1 cellular context compared by ENCODE assay signal in the genomic region with DNA sequence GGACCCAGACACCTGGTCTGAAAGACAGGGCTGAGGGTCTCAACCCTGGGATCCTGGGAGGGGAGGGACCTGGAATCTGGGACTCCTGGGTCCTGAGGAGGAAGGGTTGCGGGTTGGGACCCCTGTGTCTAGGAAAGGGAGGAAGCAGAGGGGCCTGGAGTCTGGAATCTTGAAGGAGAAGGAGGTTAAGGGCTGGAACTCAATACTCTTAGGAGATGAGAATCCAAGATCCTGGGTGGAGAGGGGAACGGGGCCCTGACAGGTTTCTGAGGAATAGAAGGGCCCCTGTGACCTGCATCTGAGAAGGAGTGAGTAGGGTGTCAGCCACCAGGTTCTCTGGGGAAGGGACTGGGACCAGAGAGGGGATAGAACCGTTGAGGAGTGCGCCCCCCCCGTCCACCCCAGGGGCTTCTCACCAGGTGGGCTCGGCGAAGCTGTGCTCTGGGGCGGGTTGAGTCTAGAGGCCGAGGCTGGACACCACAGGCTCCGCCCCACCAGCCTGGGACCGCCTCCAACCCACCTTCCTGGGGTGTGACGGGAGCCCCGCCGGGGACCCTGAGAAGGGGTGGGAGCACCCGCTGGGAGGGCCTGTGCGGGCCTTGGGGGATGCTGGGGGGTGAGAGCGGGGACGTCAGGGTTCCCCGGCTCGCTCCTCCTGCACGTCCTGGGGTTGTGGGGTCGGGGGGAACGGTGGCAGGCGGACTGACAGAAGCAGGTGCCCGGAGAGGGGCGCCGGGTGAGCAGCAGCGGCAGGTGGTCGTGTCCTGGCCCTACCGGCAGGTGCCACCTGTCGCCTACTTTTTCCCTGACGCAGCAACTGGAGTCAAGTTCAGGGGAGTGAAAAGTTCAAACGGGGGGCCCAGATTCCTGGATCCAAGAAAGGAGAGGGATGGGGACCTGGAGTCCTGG.
TF ChIP-seq lines count a peak whose summit lies in the region.

A gene with protein sequence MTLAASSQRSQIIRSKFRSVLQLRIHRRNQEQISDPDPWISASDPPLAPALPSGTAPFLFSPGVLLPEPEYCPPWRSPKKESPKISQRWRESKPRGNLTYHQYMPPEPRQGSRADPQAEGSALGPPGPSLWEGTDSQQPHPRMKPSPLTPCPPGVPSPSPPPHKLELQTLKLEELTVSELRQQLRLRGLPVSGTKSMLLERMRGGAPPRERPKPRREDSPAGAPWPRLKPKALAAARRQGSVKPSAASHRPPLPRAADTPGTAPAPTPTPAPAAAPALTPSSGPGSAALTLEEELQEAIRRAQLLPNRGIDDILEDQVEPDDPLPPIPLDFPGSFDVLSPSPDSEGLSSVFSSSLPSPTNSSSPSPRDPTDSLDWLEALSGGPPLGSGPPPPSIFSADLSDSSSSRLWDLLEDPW (minus strand): TSS at position 463 of the 909 bp plus-strand sequence. CDS start 694 bp downstream, outside the sequence.

TF ChIP-seq in HepG2, 621 proteins besides CTCF, POLR2A, EP300 and RAD21 (continued from another document and continues in another):
- TF ChIP-seq, protein P1, sequence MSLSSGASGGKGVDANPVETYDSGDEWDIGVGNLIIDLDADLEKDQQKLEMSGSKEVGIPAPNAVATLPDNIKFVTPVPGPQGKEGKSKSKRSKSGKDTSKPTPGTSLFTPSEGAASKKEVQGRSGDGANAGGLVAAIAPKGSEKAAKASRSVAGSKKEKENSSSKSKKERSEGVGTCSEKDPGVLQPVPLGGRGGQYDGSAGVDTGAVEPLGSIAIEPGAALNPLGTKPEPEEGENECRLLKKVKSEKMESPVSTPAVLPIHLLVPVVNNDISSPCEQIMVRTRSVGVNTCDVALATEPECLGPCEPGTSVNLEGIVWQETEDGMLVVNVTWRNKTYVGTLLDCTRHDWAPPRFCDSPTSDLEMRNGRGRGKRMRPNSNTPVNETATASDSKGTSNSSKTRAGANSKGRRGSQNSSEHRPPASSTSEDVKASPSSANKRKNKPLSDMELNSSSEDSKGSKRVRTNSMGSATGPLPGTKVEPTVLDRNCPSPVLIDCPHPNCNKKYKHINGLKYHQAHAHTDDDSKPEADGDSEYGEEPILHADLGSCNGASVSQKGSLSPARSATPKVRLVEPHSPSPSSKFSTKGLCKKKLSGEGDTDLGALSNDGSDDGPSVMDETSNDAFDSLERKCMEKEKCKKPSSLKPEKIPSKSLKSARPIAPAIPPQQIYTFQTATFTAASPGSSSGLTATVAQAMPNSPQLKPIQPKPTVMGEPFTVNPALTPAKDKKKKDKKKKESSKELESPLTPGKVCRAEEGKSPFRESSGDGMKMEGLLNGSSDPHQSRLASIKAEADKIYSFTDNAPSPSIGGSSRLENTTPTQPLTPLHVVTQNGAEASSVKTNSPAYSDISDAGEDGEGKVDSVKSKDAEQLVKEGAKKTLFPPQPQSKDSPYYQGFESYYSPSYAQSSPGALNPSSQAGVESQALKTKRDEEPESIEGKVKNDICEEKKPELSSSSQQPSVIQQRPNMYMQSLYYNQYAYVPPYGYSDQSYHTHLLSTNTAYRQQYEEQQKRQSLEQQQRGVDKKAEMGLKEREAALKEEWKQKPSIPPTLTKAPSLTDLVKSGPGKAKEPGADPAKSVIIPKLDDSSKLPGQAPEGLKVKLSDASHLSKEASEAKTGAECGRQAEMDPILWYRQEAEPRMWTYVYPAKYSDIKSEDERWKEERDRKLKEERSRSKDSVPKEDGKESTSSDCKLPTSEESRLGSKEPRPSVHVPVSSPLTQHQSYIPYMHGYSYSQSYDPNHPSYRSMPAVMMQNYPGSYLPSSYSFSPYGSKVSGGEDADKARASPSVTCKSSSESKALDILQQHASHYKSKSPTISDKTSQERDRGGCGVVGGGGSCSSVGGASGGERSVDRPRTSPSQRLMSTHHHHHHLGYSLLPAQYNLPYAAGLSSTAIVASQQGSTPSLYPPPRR (CRISPR knock-in tag; IDR thresholded peaks at IDR 0.05; ENCODE audit: borderline replicate concordance), result peak; percentile 25; the same call in 1 of the 2 replicates
- TF ChIP-seq, protein P2, sequence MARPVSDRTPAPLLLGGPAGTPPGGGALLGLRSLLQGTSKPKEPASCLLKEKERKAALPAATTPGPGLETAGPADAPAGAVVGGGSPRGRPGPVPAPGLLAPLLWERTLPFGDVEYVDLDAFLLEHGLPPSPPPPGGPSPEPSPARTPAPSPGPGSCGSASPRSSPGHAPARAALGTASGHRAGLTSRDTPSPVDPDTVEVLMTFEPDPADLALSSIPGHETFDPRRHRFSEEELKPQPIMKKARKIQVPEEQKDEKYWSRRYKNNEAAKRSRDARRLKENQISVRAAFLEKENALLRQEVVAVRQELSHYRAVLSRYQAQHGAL (CRISPR knock-in tag; IDR thresholded peaks at IDR 0.05; ENCODE audit: not compliant biosample characterization), result no peak
- TF ChIP-seq ZNF18 (CRISPR knock-in tag; IDR thresholded peaks at IDR 0.05; ENCODE audit: insufficient replicate concordance) (peak; percentile 51), POLR2AphosphoS5 (IDR thresholded peaks at IDR 0.05; ENCODE audit: low read depth, low read length) (no peak), KAT7 (CRISPR knock-in tag; IDR thresholded peaks at IDR 0.05; ENCODE audit: borderline replicate concordance) (0 out of 2 replicates have a peak, but pooled peaks have one; percentile 35), NR2F6 (IDR thresholded peaks at IDR 0.05) (no peak), NR2F6 (CRISPR knock-in tag; IDR thresholded peaks at IDR 0.05) (no peak), ZNF343 (CRISPR knock-in tag; IDR thresholded peaks at IDR 0.05) (0 out of 2 replicates have a peak, but pooled peaks have one; percentile 44), ZNF564 (CRISPR knock-in tag; IDR thresholded peaks at IDR 0.05) (0 out of 2 replicates have a peak, but pooled peaks have one; percentile 40), ZNF383 (CRISPR knock-in tag; IDR thresholded peaks at IDR 0.05; ENCODE audit: borderline replicate concordance) (0 out of 2 replicates have a peak, but pooled peaks have one; percentile 23), BCL6 (CRISPR knock-in tag; IDR thresholded peaks at IDR 0.05) (peak; percentile 12; the same call in 1 of the 2 replicates), ZNF431 (CRISPR knock-in tag; IDR thresholded peaks at IDR 0.05; ENCODE audit: borderline replicate concordance, low read depth) (0 out of 2 replicates have a peak, but pooled peaks have one; percentile 8), ZBTB43 (CRISPR knock-in tag; conservative IDR thresholded peaks at IDR 0.05) (no peak), KDM5A (IDR thresholded peaks at IDR 0.05; ENCODE audit: borderline replicate concordance, low read length) (no peak), ASH2L (IDR thresholded peaks at IDR 0.05; ENCODE audit: insufficient read length, low read depth, low read length) (no peak), CERS6 (CRISPR knock-in tag; IDR thresholded peaks at IDR 0.05) (no peak), ZNF562 (CRISPR knock-in tag; IDR thresholded peaks at IDR 0.05; ENCODE audit: borderline replicate concordance) (no peak), JDP2 (CRISPR knock-in tag; IDR thresholded peaks at IDR 0.05; ENCODE audit: borderline replicate concordance) (no peak), ZNF605 (CRISPR knock-in tag; IDR thresholded peaks at IDR 0.05) (no peak), SP2 (CRISPR knock-in tag; IDR thresholded peaks at IDR 0.05) (no peak), ZNF616 (CRISPR knock-in tag; IDR thresholded peaks at IDR 0.05; ENCODE audit: low read depth) (no peak), ZNF709 (CRISPR knock-in tag; IDR thresholded peaks at IDR 0.05) (0 out of 2 replicates have a peak, but pooled peaks have one; percentile 2), PAWR (CRISPR knock-in tag; IDR thresholded peaks at IDR 0.05; ENCODE audit: borderline replicate concordance) (no peak), MATR3 (CRISPR knock-in tag; IDR thresholded peaks at IDR 0.05) (no peak), RBFOX2 (IDR thresholded peaks at IDR 0.05; ENCODE audit: low read depth, low read length) (peak; percentile 48), ZBTB7B (CRISPR knock-in tag; IDR thresholded peaks at IDR 0.05) (0 out of 2 replicates have a peak, but pooled peaks have one; percentile 49), ZNF430 (CRISPR knock-in tag; IDR thresholded peaks at IDR 0.05) (no peak), SNAPC2 (CRISPR knock-in tag; IDR thresholded peaks at IDR 0.05) (no peak; the same call in 1 of the 2 replicates), ZNF788 (CRISPR knock-in tag; IDR thresholded peaks at IDR 0.05; ENCODE audit: borderline replicate concordance) (no peak), ZNF468 (CRISPR knock-in tag; IDR thresholded peaks at IDR 0.05) (0 out of 2 replicates have a peak, but pooled peaks have one; percentile 32), ZNF670 (CRISPR knock-in tag; IDR thresholded peaks at IDR 0.05; ENCODE audit: borderline replicate concordance) (0 out of 2 replicates have a peak, but pooled peaks have one; percentile 6), ZNF691 (CRISPR knock-in tag; IDR thresholded peaks at IDR 0.05; ENCODE audit: borderline replicate concordance, low read depth) (peak; percentile 37; the same call in 1 of the 2 replicates), CENPBD1 (CRISPR knock-in tag; IDR thresholded peaks at IDR 0.05; ENCODE audit: borderline replicate concordance, low read depth) (0 out of 2 replicates have a peak, but pooled peaks have one; percentile 59)
- TF ChIP-seq, protein P3, sequence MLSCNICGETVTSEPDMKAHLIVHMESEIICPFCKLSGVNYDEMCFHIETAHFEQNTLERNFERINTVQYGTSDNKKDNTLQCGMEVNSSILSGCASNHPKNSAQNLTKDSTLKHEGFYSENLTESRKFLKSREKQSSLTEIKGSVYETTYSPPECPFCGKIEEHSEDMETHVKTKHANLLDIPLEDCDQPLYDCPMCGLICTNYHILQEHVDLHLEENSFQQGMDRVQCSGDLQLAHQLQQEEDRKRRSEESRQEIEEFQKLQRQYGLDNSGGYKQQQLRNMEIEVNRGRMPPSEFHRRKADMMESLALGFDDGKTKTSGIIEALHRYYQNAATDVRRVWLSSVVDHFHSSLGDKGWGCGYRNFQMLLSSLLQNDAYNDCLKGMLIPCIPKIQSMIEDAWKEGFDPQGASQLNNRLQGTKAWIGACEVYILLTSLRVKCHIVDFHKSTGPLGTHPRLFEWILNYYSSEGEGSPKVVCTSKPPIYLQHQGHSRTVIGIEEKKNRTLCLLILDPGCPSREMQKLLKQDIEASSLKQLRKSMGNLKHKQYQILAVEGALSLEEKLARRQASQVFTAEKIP (CRISPR knock-in tag; IDR thresholded peaks at IDR 0.05; ENCODE audit: borderline replicate concordance), result no peak
- TF ChIP-seq, protein P4, sequence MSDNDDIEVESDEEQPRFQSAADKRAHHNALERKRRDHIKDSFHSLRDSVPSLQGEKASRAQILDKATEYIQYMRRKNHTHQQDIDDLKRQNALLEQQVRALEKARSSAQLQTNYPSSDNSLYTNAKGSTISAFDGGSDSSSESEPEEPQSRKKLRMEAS (IDR thresholded peaks at IDR 0.05), result peak; percentile 41
- TF ChIP-seq, protein P5, sequence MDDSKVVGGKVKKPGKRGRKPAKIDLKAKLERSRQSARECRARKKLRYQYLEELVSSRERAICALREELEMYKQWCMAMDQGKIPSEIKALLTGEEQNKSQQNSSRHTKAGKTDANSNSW (CRISPR knock-in tag; IDR thresholded peaks at IDR 0.05; ENCODE audit: borderline replicate concordance), result no peak
- TF ChIP-seq, protein P6, sequence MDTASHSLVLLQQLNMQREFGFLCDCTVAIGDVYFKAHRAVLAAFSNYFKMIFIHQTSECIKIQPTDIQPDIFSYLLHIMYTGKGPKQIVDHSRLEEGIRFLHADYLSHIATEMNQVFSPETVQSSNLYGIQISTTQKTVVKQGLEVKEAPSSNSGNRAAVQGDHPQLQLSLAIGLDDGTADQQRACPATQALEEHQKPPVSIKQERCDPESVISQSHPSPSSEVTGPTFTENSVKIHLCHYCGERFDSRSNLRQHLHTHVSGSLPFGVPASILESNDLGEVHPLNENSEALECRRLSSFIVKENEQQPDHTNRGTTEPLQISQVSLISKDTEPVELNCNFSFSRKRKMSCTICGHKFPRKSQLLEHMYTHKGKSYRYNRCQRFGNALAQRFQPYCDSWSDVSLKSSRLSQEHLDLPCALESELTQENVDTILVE (CRISPR knock-in tag; IDR thresholded peaks at IDR 0.05), result no peak
